ENCODE assay signal across 13 cellular contexts in the genomic region with DNA sequence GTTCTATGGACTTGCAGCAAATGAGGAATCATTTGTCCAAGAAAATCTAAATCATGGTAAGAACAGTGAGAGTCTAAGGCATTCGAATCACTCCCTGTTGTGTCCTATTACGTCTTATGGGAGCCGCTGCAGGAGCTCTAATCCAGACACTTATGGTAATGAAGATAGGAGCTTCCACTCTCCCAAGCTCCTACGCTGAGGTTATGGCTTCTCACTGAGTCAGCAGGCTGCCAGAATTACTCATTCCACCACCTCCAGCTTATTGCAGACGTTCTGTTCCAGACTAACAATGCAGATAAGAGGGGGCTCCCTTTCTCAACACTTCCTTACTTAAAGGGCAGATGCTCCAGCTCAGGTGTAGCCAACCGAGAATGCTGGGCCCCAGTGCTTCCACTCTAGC.
DNase-seq lines count a peak whose midpoint lies in the region; ATAC-seq, FAIRE-seq and TF ChIP-seq lines count a peak whose summit lies in the region.
"Had no signal": no experiment of that assay in that cellular context is flagged by ENCODE, and none has a peak within 500 bp of the region (broad histone marks: within the 10 kb centered on the region; RNA-seq: fewer than 3 reads in every experiment).

No MANE protein-coding gene starts in this region.

- no peak overlapping the region for H3K27ac Mint-ChIP-seq in activated naive CD8-positive, alpha-beta T cell treated with anti-CD3 and anti-CD28 coated beads for 36 hours
- H3K27ac Mint-ChIP-seq: activated naive CD4-positive, alpha-beta T cell treated with anti-CD3 and anti-CD28 coated beads, Interleukin-2, amount 50 U/mL, for 24 hours; CD8-positive, alpha-beta memory T cell; IgD-negative memory B cell had no signal

- no peaks in the 10 kb centered on the region for H3K36me3 ChIP-seq in bronchial epithelial cell (ENCODE audit: control insufficient read depth, insufficient read depth, low read length)

- FAIRE-seq in HTR-8/SVneo (lab: Jason Lieb, UNC) (no peak), bronchial epithelial cell (lab: Jason Lieb, UNC) (no peak)

- no peaks in the 10 kb centered on the region for H3K36me3 Mint-ChIP-seq in activated naive CD8-positive, alpha-beta T cell treated with anti-CD3 and anti-CD28 coated beads for 36 hours
- H3K36me3 Mint-ChIP-seq: activated naive CD4-positive, alpha-beta T cell treated with anti-CD3 and anti-CD28 coated beads, Interleukin-2, amount 50 U/mL, for 24 hours; CD8-positive, alpha-beta memory T cell; IgD-negative memory B cell had no signal

- TF ChIP-seq CTCF in bronchial epithelial cell (IDR thresholded peaks at IDR 0.05; ENCODE audit: insufficient read depth, low read length, severe bottlenecking) = no peak
- TF ChIP-seq CTCF in coronary artery (IDR thresholded peaks at IDR 0.05) = no peak

- peak; percentile 74 for DNase-seq in AG08395 (ENCODE audit: low spot score)
- peak; percentile 60 for DNase-seq in HTR-8/SVneo (ENCODE audit: insufficient read length, low spot score)
- peak; percentile 77 for DNase-seq in bronchial epithelial cell (ENCODE audit: low read depth)
- peak; percentile 71 for DNase-seq in myocyte (ENCODE audit: low read depth)
- no peak for DNase-seq in coronary artery (ENCODE audit: low spot score)
- DNase-seq in NCI-H2227 (lab: John Stamatoyannopoulos, UW; ENCODE audit: unreplicated experiment) = no peak
- DNase-seq in activated naive CD8-positive, alpha-beta T cell treated with anti-CD3 and anti-CD28 coated beads for 36 hours = no peak
- DNase-seq: activated CD4-positive, alpha-beta T cell treated with anti-CD3 and anti-CD28 coated beads for 1 hour; CD8-positive, alpha-beta memory T cell; NCI-H2227 treated with DMSO at 0.1 percent for 48 hours had no signal

- H3K27me3 ChIP-seq in bronchial epithelial cell (ENCODE audit: control insufficient read depth, insufficient read depth, low read length) = no peaks in the 10 kb centered on the region

- ATAC-seq in GM19324 (IDR thresholded peaks at IDR 0.05; ENCODE audit: low FRiP score, unreplicated experiment) = no peak

- no peaks in the 10 kb centered on the region for H3K9me3 Mint-ChIP-seq in activated naive CD8-positive, alpha-beta T cell treated with anti-CD3 and anti-CD28 coated beads for 36 hours

- H3K27me3 Mint-ChIP-seq in activated naive CD8-positive, alpha-beta T cell treated with anti-CD3 and anti-CD28 coated beads for 36 hours = no peaks in the 10 kb centered on the region
- H3K27me3 Mint-ChIP-seq: activated naive CD4-positive, alpha-beta T cell treated with anti-CD3 and anti-CD28 coated beads, Interleukin-2, amount 50 U/mL, for 24 hours; CD8-positive, alpha-beta memory T cell; IgD-negative memory B cell had no signal

- H3K4me3 ChIP-seq in bronchial epithelial cell (ENCODE audit: low read depth, low read length) (no peak overlapping the region), coronary artery (no peak overlapping the region)

- no peak overlapping the region for H3K27ac ChIP-seq in coronary artery

- H3K4me1 Mint-ChIP-seq in activated naive CD8-positive, alpha-beta T cell treated with anti-CD3 and anti-CD28 coated beads for 36 hours = peaks cover 1% of the 10 kb centered on the region
- H3K4me1 Mint-ChIP-seq: activated naive CD4-positive, alpha-beta T cell treated with anti-CD3 and anti-CD28 coated beads, Interleukin-2, amount 50 U/mL, for 24 hours; CD8-positive, alpha-beta memory T cell; IgD-negative memory B cell had no signal

- H3K4me3 Mint-ChIP-seq in activated naive CD8-positive, alpha-beta T cell treated with anti-CD3 and anti-CD28 coated beads for 36 hours = no peak overlapping the region
- H3K4me3 Mint-ChIP-seq: activated naive CD4-positive, alpha-beta T cell treated with anti-CD3 and anti-CD28 coated beads, Interleukin-2, amount 50 U/mL, for 24 hours; CD8-positive, alpha-beta memory T cell; IgD-negative memory B cell had no signal

Comparison
In these comparisons a context has a peak if more than half of its experiments do, and no peak if none do; other contexts are left out.
1. DNase-seq: peak in AG08395 (single experiment), HTR-8/SVneo (single experiment), bronchial epithelial cell (single experiment) and myocyte (single experiment); none in coronary artery (single experiment), NCI-H2227 (single experiment) and activated naive CD8-positive, alpha-beta T cell treated with anti-CD3 and anti-CD28 coated beads for 36 hours (single experiment).